12 cellular contexts compared by ENCODE assay signal in the genomic region with DNA sequence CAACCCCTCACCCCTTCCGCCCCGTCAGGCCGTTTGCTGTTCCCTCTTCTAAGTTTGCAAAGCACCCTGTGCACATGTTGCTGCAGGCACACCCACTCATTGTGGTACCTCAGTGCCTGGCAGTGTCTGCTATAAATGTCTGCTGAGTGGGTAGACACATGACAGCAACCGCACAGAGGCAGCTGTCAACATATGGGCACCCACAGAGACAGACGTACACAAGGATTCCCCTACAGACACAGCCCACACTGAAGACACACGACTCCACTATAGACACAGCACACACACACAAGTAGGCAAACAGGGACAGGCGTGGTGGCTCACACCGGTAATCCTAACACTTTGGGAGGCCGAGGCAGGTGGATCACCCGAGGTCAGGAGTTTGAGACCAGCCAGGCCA. TPM values are rescaled to one million over a fixed set of nuclear protein-coding genes. Genes with fewer than 3 reads are reported as not detected.
DNase-seq lines count a peak whose midpoint lies in the region; ATAC-seq and TF ChIP-seq lines count a peak whose summit lies in the region.
"Had no signal": no experiment of that assay in that cellular context is flagged by ENCODE, and none has a peak within 500 bp of the region (broad histone marks: within the 10 kb centered on the region; RNA-seq: fewer than 3 reads in every experiment).

No MANE protein-coding gene starts in this region.

- H3K4me3 Mint-ChIP-seq in CD8-positive, alpha-beta T cell: no peak overlapping the region
- no peak overlapping the region for H3K4me3 Mint-ChIP-seq in nephron progenitor cell

- peaks cover 11% of the 10 kb centered on the region for H3K4me1 ChIP-seq in CD8-positive, alpha-beta T cell (ENCODE audit: insufficient read depth, low read length)

- peaks cover 3% of the 10 kb centered on the region for H3K9me3 Mint-ChIP-seq in CD8-positive, alpha-beta T cell
- H3K9me3 Mint-ChIP-seq in nephron progenitor cell: no peaks in the 10 kb centered on the region

- H3K36me3 Mint-ChIP-seq in CD8-positive, alpha-beta T cell: no peaks in the 10 kb centered on the region
- peaks cover 8% of the 10 kb centered on the region for H3K36me3 Mint-ChIP-seq in nephron progenitor cell (ENCODE audit: low read depth)

- ATAC-seq in CD8-positive, alpha-beta T cell: peak; percentile 94
- ATAC-seq in HG02884 (IDR thresholded peaks at IDR 0.05; ENCODE audit: unreplicated experiment) (no peak), Right ventricle myocardium superior (ENCODE audit: poor library complexity) (no peak)

- no peak overlapping the region for H3K4me3 ChIP-seq in CD8-positive, alpha-beta T cell (ENCODE audit: low read depth, low read length)
- H3K4me3 ChIP-seq: stomach had no signal

- CTCF ChIA-PET in CD8-positive, alpha-beta T cell (lab: Charles Lee): interaction anchor here (0.7 to 1.8 kb wide), 2 partner anchors 109 to 1416 kb away, joined by 3 to 8 read pairs; no protein-coding TSS in a partner anchor

- POLR2A ChIA-PET in CD8-positive, alpha-beta T cell (lab: Charles Lee): no interaction called here

- peaks cover 16% of the 10 kb centered on the region for H3K4me1 Mint-ChIP-seq in CD8-positive, alpha-beta T cell (ENCODE audit: low read depth)
- H3K4me1 Mint-ChIP-seq in nephron progenitor cell: peaks cover 75% of the 10 kb centered on the region

- no peak for TF ChIP-seq CTCF in CD8-positive, alpha-beta T cell (IDR thresholded peaks at IDR 0.05)
- TF ChIP-seq CTCF in GM20000 (IDR thresholded peaks at IDR 0.05; ENCODE audit: extremely low read depth, missing control alignments) (no peak), nephron progenitor cell (IDR thresholded peaks at IDR 0.05) (no peak)

- H3K9me3 ChIP-seq in CD8-positive, alpha-beta T cell (ENCODE audit: low read length): no peaks in the 10 kb centered on the region
- H3K9me3 ChIP-seq: stomach had no signal

- H3K27me3 Mint-ChIP-seq in CD8-positive, alpha-beta T cell (ENCODE audit: low read depth): no peaks in the 10 kb centered on the region
- peaks cover 3% of the 10 kb centered on the region for H3K27me3 Mint-ChIP-seq in nephron progenitor cell (ENCODE audit: low read depth, poor library complexity)

- intact Hi-C loops in CD8-positive, alpha-beta T cell (cut with DNase I, micrococcal nuclease): loop anchor here in 1 of 2 experiments (1.0 kb wide), 1 partner anchor 109 kb away; no protein-coding TSS in a partner anchor
- intact Hi-C loops in Right ventricle myocardium superior (cut with DNase I): no loop called here

- no peak overlapping the region for H3K27ac Mint-ChIP-seq in CD8-positive, alpha-beta T cell
- peak overlapping the region; percentile 89 for H3K27ac Mint-ChIP-seq in nephron progenitor cell

- H3K36me3 ChIP-seq in CD8-positive, alpha-beta T cell (ENCODE audit: insufficient read depth, low read length): no peaks in the 10 kb centered on the region

- peak in 2 of 7 experiments; percentile 44 to 78 for DNase-seq in CD8-positive, alpha-beta T cell
- DNase-seq in GM20000 (ENCODE audit: low spot score) (peak; percentile 63), nephron progenitor cell (no peak), NCI-H510A treated with DMSO at 0.1 percent for 48 hours (lab: John Stamatoyannopoulos, UW) (no peak), Right ventricle myocardium superior (no peak)
- DNase-seq in activated naive CD4-positive, alpha-beta T cell treated with anti-CD3 and anti-CD28 coated beads, Interleukin-2, amount 50 U/mL, for 16 hours: peak; percentile 38
- DNase-seq: activated gamma-delta T cell; COR-L47; NCI-H1105 treated with DMSO at 0.1 percent for 48 hours; stimulated activated CD4-positive, alpha-beta T cell treated with anti-CD3 and anti-CD28 coated beads, Interleukin-1b, Interleukin-23, amount 100 ng/mL, for 48 hours; stomach had no signal

- no peak overlapping the region for H3K27ac ChIP-seq in CD8-positive, alpha-beta T cell (ENCODE audit: low read depth, low read length)

- no peaks in the 10 kb centered on the region for H3K27me3 ChIP-seq in CD8-positive, alpha-beta T cell (ENCODE audit: insufficient read depth, low read length)
- H3K27me3 ChIP-seq: stomach had no signal

RNA-seq across cellular contexts. Expression of a gene that starts 17.8 kb away (rescaled TPM):
- total RNA-seq in CD8-positive, alpha-beta T cell: 10 to 100 TPM; 15.4 to 15.9 TPM
- 36.0 TPM for total RNA-seq in Right ventricle myocardium superior

RNA-seq across cellular contexts. Expression of a gene that starts 18.6 kb away (rescaled TPM):
- 10 to 100 TPM in 1 of 2 experiments, 1 to 10 TPM in 1; 9.1 to 11.4 TPM for total RNA-seq in CD8-positive, alpha-beta T cell
- 182 TPM for total RNA-seq in Right ventricle myocardium superior

RNA-seq across cellular contexts. Expression of a gene that starts 42.6 kb away (rescaled TPM):
- total RNA-seq in CD8-positive, alpha-beta T cell: 100 to 1,000 TPM; 204 to 221 TPM
- 32.9 TPM for total RNA-seq in Right ventricle myocardium superior

Comparison
In these comparisons a context has a peak if more than half of its experiments do, and no peak if none do; other contexts are left out.
1. DNase-seq: peak in GM20000 (single experiment) and activated naive CD4-positive, alpha-beta T cell treated with anti-CD3 and anti-CD28 coated beads, Interleukin-2, amount 50 U/mL, for 16 hours (single experiment); none in nephron progenitor cell (single experiment), NCI-H510A treated with DMSO at 0.1 percent for 48 hours (single experiment) and Right ventricle myocardium superior (single experiment).
2. RNA of a gene that starts 18.6 kb away (total RNA-seq): 182 TPM in Right ventricle myocardium superior (single experiment); 9.1 to 11.4 TPM in CD8-positive, alpha-beta T cell; every median in the first group is over 10 times any median in the second.